1 cellular context compared by ENCODE assay signal in the genomic region with DNA sequence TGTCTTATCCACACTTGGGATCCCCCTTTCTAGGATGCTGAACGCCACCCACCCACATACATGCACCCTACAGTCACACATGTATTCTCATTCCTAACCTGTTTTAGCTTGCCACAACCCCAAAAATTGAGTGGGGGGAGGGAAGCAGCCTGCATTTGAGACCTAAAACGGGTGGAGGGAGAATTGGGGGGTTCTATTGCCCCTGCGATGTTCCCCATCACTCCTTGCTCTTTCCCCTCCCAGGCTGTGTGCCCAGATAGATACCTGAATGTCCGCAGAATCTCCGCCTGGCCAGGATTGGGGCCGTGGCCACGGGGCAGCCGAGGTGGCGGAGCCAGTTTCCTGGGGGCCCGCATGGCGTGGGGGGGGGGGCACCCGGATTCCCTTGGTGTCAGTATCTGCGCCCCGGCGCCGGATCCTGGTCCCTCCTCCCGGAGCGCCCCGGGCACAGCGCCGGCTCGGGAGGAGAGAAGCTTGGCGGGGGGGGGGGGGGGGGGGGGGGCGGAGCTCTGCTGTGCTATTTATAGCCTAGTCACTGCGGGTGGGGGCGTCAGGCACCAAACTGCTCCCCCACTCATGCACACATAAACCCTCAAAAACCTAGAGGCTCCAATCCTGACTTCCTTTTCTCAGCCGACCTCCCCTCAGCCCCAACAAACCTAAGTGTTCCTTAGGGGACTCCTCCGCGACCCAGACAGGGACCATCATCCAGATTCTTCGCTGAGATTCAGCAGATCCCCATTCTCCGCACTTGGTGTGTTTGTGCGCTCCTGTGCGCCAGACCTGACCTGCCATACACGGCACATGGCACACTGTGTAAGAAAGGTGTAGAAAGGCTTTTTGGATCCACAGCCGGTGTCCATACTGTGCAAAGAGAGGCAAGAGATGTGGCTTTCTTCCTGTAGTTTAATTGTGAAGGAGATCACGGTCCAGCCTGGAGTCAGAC.
TF ChIP-seq lines count a peak whose summit lies in the region.

No MANE protein-coding gene starts in this region.

TF ChIP-seq in endothelial cell of umbilical vein, 7 proteins besides CTCF, POLR2A, EP300 and RAD21:
- TF ChIP-seq FOS (IDR thresholded peaks at IDR 0.05; ENCODE audit: borderline replicate concordance, insufficient read depth, low read length) (no peak), EZH2 (IDR thresholded peaks at IDR 0.05; ENCODE audit: borderline replicate concordance, low read depth, low read length, severe bottlenecking) (no peak), MAX (IDR thresholded peaks at IDR 0.05; ENCODE audit: insufficient read depth, insufficient read length) (no peak), POLR2AphosphoS5 (IDR thresholded peaks at IDR 0.05; ENCODE audit: insufficient read depth, low read depth, low read length) (no peak), GATA2 (IDR thresholded peaks at IDR 0.05; ENCODE audit: insufficient read depth, insufficient read length, low read depth, low read length) (no peak), JUN (IDR thresholded peaks at IDR 0.05; ENCODE audit: borderline replicate concordance, insufficient read depth, insufficient read length, low read depth) (no peak), MYC (IDR thresholded peaks at IDR 0.05; ENCODE audit: low read depth, low read length) (no peak)
